Comparison of ENCODE assay signal across 9 cellular contexts in the genomic region with DNA sequence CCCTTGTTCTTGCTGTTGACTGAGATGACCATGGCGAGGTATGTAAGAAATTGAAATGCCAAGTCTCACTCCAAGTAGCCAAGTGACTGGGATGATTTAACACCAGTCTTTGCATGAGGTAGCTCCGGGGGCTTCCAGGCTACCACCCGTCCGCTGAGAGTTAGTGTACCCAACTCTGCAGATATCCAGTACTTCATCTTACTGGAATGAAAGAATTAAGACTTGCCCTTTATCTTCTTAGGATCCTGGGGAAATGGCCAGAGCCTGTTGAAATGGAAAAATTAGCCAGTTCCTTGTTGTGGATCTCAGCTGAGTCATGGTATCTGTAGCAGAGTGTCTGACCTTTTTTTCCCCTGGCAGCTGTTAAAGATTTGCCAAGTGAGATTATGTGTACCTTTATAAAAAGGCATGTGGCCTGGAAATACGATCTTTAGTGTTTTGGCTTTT.
DNase-seq lines count a peak whose midpoint lies in the region; ATAC-seq lines count a peak whose summit lies in the region.
"Had no signal": no experiment of that assay in that cellular context is flagged by ENCODE, and none has a peak within 500 bp of the region (broad histone marks: within the 10 kb centered on the region; RNA-seq: fewer than 3 reads in every experiment).

No MANE protein-coding gene starts in this region.

- peaks cover 19% of the 10 kb centered on the region for H3K4me1 ChIP-seq in ACC112 (ENCODE audit: control insufficient read depth, insufficient read depth, low read length, unreplicated experiment)
- peaks cover 10 to 21% of the 10 kb centered on the region in 2 donors for H3K4me1 ChIP-seq in duodenal mucosa (ENCODE audit: control insufficient read depth in 1 of 2, insufficient read depth in 2 of 2, low read length in 2 of 2)

- H2AFZ ChIP-seq in ACC112 (ENCODE audit: low read length, unreplicated experiment): no peak overlapping the region

- DNase-seq in HuH-7 (ENCODE audit: low spot score) (peak; percentile 13), lung microvascular endothelial cell (ENCODE audit: low read depth in 2 of 2) (peak; percentile 55 to 73), posterior cingulate gyrus (no peak), NCI-H510A (lab: John Stamatoyannopoulos, UW) (no peak)
- DNase-seq in stimulated activated CD4-positive, alpha-beta T cell treated with anti-CD3 and anti-CD28 coated beads, Interleukin-15, amount 100 ng/mL, for 24 hours: no peak

- no peak overlapping the region for H3K9ac ChIP-seq in duodenal mucosa (ENCODE audit: low read depth in 1 of 2, low read length in 2 of 2)

- peak overlapping the region; percentile 56 for H3K27ac ChIP-seq in ACC112 (ENCODE audit: low read depth, low read length)
- H3K27ac ChIP-seq in duodenal mucosa (ENCODE audit: low read depth, low read length): peak overlapping the region; percentile 62
- H3K27ac ChIP-seq: SJSA1 had no signal

- no peaks in the 10 kb centered on the region for H3K27me3 ChIP-seq in ACC112 (ENCODE audit: insufficient read depth, low read length)
- no peaks in the 10 kb centered on the region for H3K27me3 ChIP-seq in duodenal mucosa (ENCODE audit: control insufficient read depth in 1 of 2, insufficient read depth in 2 of 2, low read length in 2 of 2)
- H3K27me3 ChIP-seq: SJSA1 had no signal

- H3K9me3 ChIP-seq in duodenal mucosa (ENCODE audit: control insufficient read depth in 1 of 2, low read length in 2 of 2): no peaks in the 10 kb centered on the region
- H3K9me3 ChIP-seq: SJSA1 had no signal

- H3K79me2 ChIP-seq in ACC112 (ENCODE audit: control insufficient read depth, insufficient read depth, low read length, unreplicated experiment): no peaks in the 10 kb centered on the region

- H3K36me3 ChIP-seq in ACC112 (ENCODE audit: insufficient read depth, low read length) (no peaks in the 10 kb centered on the region), duodenal mucosa (ENCODE audit: control insufficient read depth in 1 of 2, insufficient read depth in 2 of 2, low read length in 2 of 2) (peaks cover 0 to 4% of the 10 kb centered on the region in 2 donors)

- intact Hi-C loops in posterior cingulate gyrus (cut with DNase I): no loop called here

- H3K4me3 ChIP-seq in ACC112 (ENCODE audit: low read depth, low read length) (peak overlapping the region; percentile 23; the same call in 1 of the 2 replicates), duodenal mucosa (ENCODE audit: low read depth in 1 of 2, low read length in 2 of 2) (peak overlapping the region in 1 of 2 donors; percentile 41)
- H3K4me3 ChIP-seq: SJSA1 had no signal

- ATAC-seq in GM18502 (IDR thresholded peaks at IDR 0.05; ENCODE audit: poor library complexity, unreplicated experiment): no peak

Comparison
In these comparisons a context has a peak if more than half of its experiments do, and no peak if none do; other contexts are left out.
1. DNase-seq: peak in HuH-7 (single experiment) and lung microvascular endothelial cell (2 of 2); none in posterior cingulate gyrus (0 of 10), NCI-H510A (single experiment) and stimulated activated CD4-positive, alpha-beta T cell treated with anti-CD3 and anti-CD28 coated beads, Interleukin-15, amount 100 ng/mL, for 24 hours (single experiment).